17 cellular contexts compared by ENCODE assay signal in genomic region chr1:72830606-72831390, GRCh38.
"Had no signal": no experiment of that assay in that cellular context is flagged by ENCODE, and none has a peak within 500 bp of the region (broad histone marks: within the 10 kb centered on the region; RNA-seq: fewer than 3 reads in every experiment).

No MANE protein-coding gene starts in this region.

- ATAC-seq: activated CD4-positive, alpha-beta T cell treated with anti-CD3 and anti-CD28 coated beads for 36 hours; activated naive CD8-positive, alpha-beta T cell treated with anti-CD3 and anti-CD28 coated beads, Interleukin-2, amount 50 U/mL, for 24 hours; effector memory CD8-positive, alpha-beta T cell; gastroesophageal sphincter; left cardiac atrium; natural killer cell treated with Interleukin-12 subunit alpha and Interleukin-12 subunit beta and Interleukin-15 and Interleukin-18, amount 100 ng/mL, for 72 hours; T-cell had no signal

- H3K4me3 ChIP-seq: ascending aorta, cardiac muscle cell, colonic mucosa, gastroesophageal sphincter, hepatocyte, upper lobe of left lung had no signal

- H3K27me3 ChIP-seq: ascending aorta, cardiac muscle cell, colonic mucosa, gastroesophageal sphincter, hepatocyte, upper lobe of left lung had no signal

- H3K4me1 ChIP-seq: ascending aorta, colonic mucosa, gastroesophageal sphincter, upper lobe of left lung had no signal

- DNase-seq: activated CD4-positive, alpha-beta T cell treated with anti-CD3 and anti-CD28 coated beads for 36 hours; activated naive CD4-positive, alpha-beta T cell treated with Interleukin-2 at 50 U/mL for 16 hours; activated naive CD8-positive, alpha-beta T cell treated with anti-CD3 and anti-CD28 coated beads, Interleukin-2, amount 50 U/mL, for 24 hours; colonic mucosa; effector memory CD8-positive, alpha-beta T cell; left cardiac atrium; stimulated activated CD4-positive, alpha-beta T cell treated with anti-CD3 and anti-CD28 coated beads, Interleukin-12 subunit alpha, Interleukin-12 subunit beta, amount 100 ng/mL, for 4 hours; stimulated activated naive CD4-positive, alpha-beta T cell; T-cell; T1000; upper lobe of left lung had no signal

- H3K27ac ChIP-seq: ascending aorta, cardiac muscle cell, colonic mucosa, gastroesophageal sphincter, hepatocyte, upper lobe of left lung, VCaP had no signal

- H3K9me3 ChIP-seq: colonic mucosa had no signal

- H3K36me3 ChIP-seq: ascending aorta, cardiac muscle cell, colonic mucosa, gastroesophageal sphincter, upper lobe of left lung had no signal
